Comparison of ENCODE assay signal across 25 cellular contexts in the genomic region with DNA sequence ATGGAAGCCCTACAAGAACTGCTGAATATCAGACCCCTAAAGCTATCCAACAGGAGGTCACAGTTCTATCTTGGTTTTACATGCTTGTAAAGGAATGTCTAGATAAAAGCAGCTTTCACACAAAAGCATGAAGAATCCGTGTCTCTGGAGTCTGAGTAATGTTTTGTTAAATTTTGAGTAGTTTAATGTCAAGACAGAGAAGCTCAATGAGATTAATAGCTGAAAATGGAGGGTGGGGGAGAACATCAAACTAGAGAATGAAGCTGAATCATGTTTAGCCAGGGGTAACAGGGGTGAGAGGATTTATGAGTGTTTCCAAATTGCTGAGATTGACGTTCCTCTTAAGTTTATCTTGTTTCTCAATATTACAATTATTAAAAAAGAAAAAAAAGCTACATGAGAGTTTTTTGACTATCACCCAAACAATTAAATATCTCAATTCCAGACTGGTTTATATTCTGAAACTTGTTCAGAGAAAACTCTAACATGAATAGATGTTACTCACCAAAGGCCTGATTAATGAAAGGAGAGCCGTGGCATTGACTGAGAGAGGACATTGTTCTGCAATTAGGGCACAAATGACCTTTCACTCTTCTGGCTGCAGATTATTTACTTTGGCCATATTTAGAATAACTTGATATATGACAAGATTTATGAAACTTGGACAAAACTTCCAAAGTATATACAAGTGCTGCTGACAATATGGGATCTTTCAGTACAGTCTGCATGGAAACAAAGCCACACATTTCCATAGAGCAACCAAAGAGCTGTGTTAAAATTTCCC.
DNase-seq lines count a peak whose midpoint lies in the region; ATAC-seq and TF ChIP-seq lines count a peak whose summit lies in the region.
"Had no signal": no experiment of that assay in that cellular context is flagged by ENCODE, and none has a peak within 500 bp of the region (broad histone marks: within the 10 kb centered on the region; RNA-seq: fewer than 3 reads in every experiment).

No MANE protein-coding gene starts in this region.

- H3K27ac Mint-ChIP-seq in nephron: peak overlapping the region; percentile 78 to 83 (median 80)
- H3K27ac Mint-ChIP-seq: activated B cell treated with CpG ODN at 0.5 μM for 24 hours; activated naive CD8-positive, alpha-beta T cell treated with anti-CD3 and anti-CD28 coated beads, Interleukin-2, amount 10 ng/mL, durations not matched to agents 7 days and 5 days; naive thymus-derived CD4-positive, alpha-beta T cell had no signal

- H3K27me3 Mint-ChIP-seq in nephron (ENCODE audit: low read depth): peaks cover 4% of the 10 kb centered on the region
- H3K27me3 Mint-ChIP-seq: activated B cell treated with CpG ODN at 0.5 μM for 24 hours; activated naive CD8-positive, alpha-beta T cell treated with anti-CD3 and anti-CD28 coated beads, Interleukin-2, amount 10 ng/mL, durations not matched to agents 7 days and 5 days; naive thymus-derived CD4-positive, alpha-beta T cell had no signal

- no peak overlapping the region for H3K27ac ChIP-seq in foreskin keratinocyte
- H3K27ac ChIP-seq: BLaER1, epithelial cell of prostate, pancreas, RWPE1, upper lobe of left lung had no signal

- H3K27me3 ChIP-seq in adipocyte (replicated peaks; ENCODE audit: control insufficient read depth, insufficient read depth, low read length) (no peaks in the 10 kb centered on the region), foreskin keratinocyte (no peaks in the 10 kb centered on the region)
- H3K27me3 ChIP-seq: BLaER1, pancreas, upper lobe of left lung had no signal

- DNase-seq in Caki2 (ENCODE audit: low read depth) (peak; percentile 8), adipocyte (ENCODE audit: low read depth) (peak; percentile 4), fibroblast of mammary gland (ENCODE audit: low read depth) (peak; percentile 42), foreskin keratinocyte (no peak), SHP77 treated with DMSO at 0.1 percent for 48 hours (lab: John Stamatoyannopoulos, UW) (no peak)
- DNase-seq in stimulated activated CD4-positive, alpha-beta T cell treated with anti-CD3 and anti-CD28 coated beads, Interleukin-2, amount 100 ng/mL, for 48 hours: no peak
- DNase-seq: activated B cell treated with CpG ODN at 0.5 μM for 24 hours; activated CD4-positive, alpha-beta T cell treated with anti-CD3 and anti-CD28 coated beads, Interleukin-2, amount 50 U/mL, for 4 hours; activated CD8-positive, alpha-beta memory T cell treated with anti-CD3 and anti-CD28 coated beads, Interleukin-2, amount 50 U/mL, for 4 hours; activated naive CD8-positive, alpha-beta T cell treated with anti-CD3 and anti-CD28 coated beads, Interleukin-2, amount 10 ng/mL, durations not matched to agents 7 days and 5 days; Calu3; GOT3; MM.1S; naive thymus-derived CD4-positive, alpha-beta T cell; NCI-H1436 treated with DMSO at 0.1 percent for 48 hours; NCI-H510A; pancreas; right cardiac atrium; T1000; upper lobe of left lung had no signal

- H3K36me3 Mint-ChIP-seq in nephron (ENCODE audit: low read depth): no peaks in the 10 kb centered on the region
- H3K36me3 Mint-ChIP-seq: activated naive CD8-positive, alpha-beta T cell treated with anti-CD3 and anti-CD28 coated beads, Interleukin-2, amount 10 ng/mL, durations not matched to agents 7 days and 5 days; naive thymus-derived CD4-positive, alpha-beta T cell had no signal

- H3K4me1 ChIP-seq in adipocyte (ENCODE audit: control insufficient read depth, insufficient read depth, low read length) (peaks cover 7% of the 10 kb centered on the region), foreskin keratinocyte (no peaks in the 10 kb centered on the region)
- H3K4me1 ChIP-seq: BLaER1, upper lobe of left lung had no signal

- TF ChIP-seq CTCF in fibroblast of mammary gland (conservative IDR thresholded peaks at IDR 0.05; ENCODE audit: control insufficient read depth, insufficient read depth, low read depth, low read length) (no peak), nephron (IDR thresholded peaks at IDR 0.05; ENCODE audit: unreplicated experiment in 3 of 3) (no peak), foreskin keratinocyte (conservative IDR thresholded peaks at IDR 0.05) (no peak)

- H3K4me3 ChIP-seq in adipocyte (ENCODE audit: low read length) (no peak overlapping the region), fibroblast of mammary gland (ENCODE audit: control insufficient read depth, low read depth, low read length) (no peak overlapping the region)
- H3K4me3 ChIP-seq: BLaER1, pancreas, upper lobe of left lung had no signal

- in situ Hi-C loops in Caki2 (cut with HindIII; ENCODE audit: low pct_unique_long_range_greater_than_20kb, low sequenced_read_pairs): no loop called here

- H3K9me3 ChIP-seq in adipocyte (ENCODE audit: control insufficient read depth, low read length): no peaks in the 10 kb centered on the region
- H3K9me3 ChIP-seq: BLaER1, pancreas, upper lobe of left lung had no signal

- H3K9ac ChIP-seq in adipocyte (ENCODE audit: low read length): no peak overlapping the region
- H3K9ac ChIP-seq: BLaER1 had no signal

- no peaks in the 10 kb centered on the region for H3K36me3 ChIP-seq in adipocyte (ENCODE audit: control insufficient read depth, insufficient read depth, low read length, severe bottlenecking)
- H3K36me3 ChIP-seq: BLaER1, pancreas, upper lobe of left lung had no signal

- no peak overlapping the region for H3K4me3 Mint-ChIP-seq in nephron
- H3K4me3 Mint-ChIP-seq: activated B cell treated with CpG ODN at 0.5 μM for 24 hours; activated naive CD8-positive, alpha-beta T cell treated with anti-CD3 and anti-CD28 coated beads, Interleukin-2, amount 10 ng/mL, durations not matched to agents 7 days and 5 days; naive thymus-derived CD4-positive, alpha-beta T cell had no signal

- ATAC-seq in foreskin keratinocyte: no peak
- ATAC-seq in GM21737 (IDR thresholded peaks at IDR 0.05; ENCODE audit: unreplicated experiment): no peak
- ATAC-seq: naive thymus-derived CD4-positive, alpha-beta T cell; pancreas; right cardiac atrium had no signal

- H3K4me1 Mint-ChIP-seq in nephron: peaks cover 25% of the 10 kb centered on the region
- H3K4me1 Mint-ChIP-seq: activated B cell treated with CpG ODN at 0.5 μM for 24 hours; activated naive CD8-positive, alpha-beta T cell treated with anti-CD3 and anti-CD28 coated beads, Interleukin-2, amount 10 ng/mL, durations not matched to agents 7 days and 5 days; naive thymus-derived CD4-positive, alpha-beta T cell had no signal

- H3K9me3 Mint-ChIP-seq in nephron: peaks cover 3% of the 10 kb centered on the region

Comparison
In these comparisons a context has a peak if more than half of its experiments do, and no peak if none do; other contexts are left out.
1. DNase-seq: peak in Caki2 (single experiment), adipocyte (single experiment) and fibroblast of mammary gland (single experiment); none in foreskin keratinocyte (0 of 2), stimulated activated CD4-positive, alpha-beta T cell treated with anti-CD3 and anti-CD28 coated beads, Interleukin-2, amount 100 ng/mL, for 48 hours (0 of 2) and SHP77 treated with DMSO at 0.1 percent for 48 hours (single experiment).